ENCODE assay signal across 9 cellular contexts in the genomic region with DNA sequence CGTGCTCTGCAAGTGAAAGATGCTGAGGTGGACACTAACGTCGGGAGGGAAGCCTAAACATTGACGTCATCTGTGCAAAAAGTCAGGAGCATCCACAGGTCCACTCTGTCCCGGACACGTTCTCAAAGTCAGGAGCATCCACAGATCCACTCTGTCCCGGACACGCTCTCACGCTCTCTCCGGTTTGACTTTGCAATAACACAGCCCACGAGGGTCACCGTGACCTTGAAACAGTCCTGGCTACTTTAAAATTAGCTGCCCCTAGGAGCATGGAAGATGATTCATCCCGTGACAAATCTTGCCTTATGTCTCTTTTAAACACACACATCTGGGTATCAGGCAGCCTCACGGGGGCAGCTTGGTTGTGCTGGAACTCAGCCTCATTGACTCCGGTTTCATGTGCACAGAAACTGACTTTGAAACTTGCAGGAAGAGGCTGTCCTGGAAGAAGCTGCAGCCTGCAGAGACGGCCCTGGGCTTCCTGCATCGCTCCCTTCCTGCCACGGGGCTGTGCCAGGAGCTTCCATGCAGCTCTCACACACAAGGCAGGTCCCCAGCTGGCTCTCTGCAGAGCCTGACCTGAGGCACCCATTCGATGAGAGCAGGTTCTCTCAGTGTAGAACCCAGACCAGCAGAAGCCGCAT. TPM values are rescaled to one million over a fixed set of nuclear protein-coding genes. Genes with fewer than 3 reads are reported as not detected.
DNase-seq lines count a peak whose midpoint lies in the region; ATAC-seq and TF ChIP-seq lines count a peak whose summit lies in the region.
"Had no signal": no experiment of that assay in that cellular context is flagged by ENCODE, and none has a peak within 500 bp of the region (broad histone marks: within the 10 kb centered on the region; RNA-seq: fewer than 3 reads in every experiment).

No MANE protein-coding gene starts in this region.

- POLR2A ChIA-PET in AG04449 (lab: Yijun Ruan, JAX): interaction anchor here (0.6 to 1.4 kb wide), 4 partner anchors 22 to 99 kb away, joined by 3 to 10 read pairs (median 4); a partner anchor contains a TSS

- TF ChIP-seq CTCF in AG04449 (IDR thresholded peaks at IDR 0.05; ENCODE audit: insufficient read depth, low read length, missing control alignments): peak; percentile 28
- TF ChIP-seq CTCF in mesothelial cell of epicardium (IDR thresholded peaks at IDR 0.05; ENCODE audit: unreplicated experiment): no peak

- H3K4me1 Mint-ChIP-seq in mesothelial cell of epicardium: peaks cover 33% of the 10 kb centered on the region

- H3K36me3 Mint-ChIP-seq in mesothelial cell of epicardium: no peaks in the 10 kb centered on the region

- H3K9me3 Mint-ChIP-seq in mesothelial cell of epicardium: no peaks in the 10 kb centered on the region

- H3K27ac Mint-ChIP-seq in mesothelial cell of epicardium: peak overlapping the region; percentile 66

- H3K4me3 ChIP-seq in AG04449 (ENCODE audit: low read depth, low read length): peak overlapping the region; percentile 18; the same call in 1 of the 2 replicates

- ATAC-seq in HG02759 (IDR thresholded peaks at IDR 0.05; ENCODE audit: unreplicated experiment) (no peak), GM21423 (IDR thresholded peaks at IDR 0.05; ENCODE audit: unreplicated experiment) (no peak), HG03342 (IDR thresholded peaks at IDR 0.05; ENCODE audit: unreplicated experiment) (no peak)

- DNase-seq in AG04449 (ENCODE audit: low read depth, low spot score) (peak; percentile 66), NAMALWA (ENCODE audit: low spot score) (peak; percentile 10), epidermal melanocyte (ENCODE audit: insufficient read length, low spot score) (peak; percentile 90), mesothelial cell of epicardium (ENCODE audit: low spot score in 2 of 2, unreplicated experiment in 2 of 2) (peak in 1 of 2 experiments; percentile 21), NOMO-1 treated with DMSO at 0.1 percent for 48 hours (lab: John Stamatoyannopoulos, UW; ENCODE audit: unreplicated experiment) (no peak)
- DNase-seq: activated CD4-positive, CD25-positive, alpha-beta regulatory T cell treated with anti-CD3 and anti-CD28 coated beads, Interleukin-2, amount 50 U/mL, for 72 hours had no signal

- H3K27me3 Mint-ChIP-seq in mesothelial cell of epicardium (ENCODE audit: low read depth): no peaks in the 10 kb centered on the region

- H3K4me3 Mint-ChIP-seq in mesothelial cell of epicardium: no peak overlapping the region

- CTCF ChIA-PET in AG04449 (lab: Yijun Ruan, JAX): interaction anchor here (0.7 to 2.5 kb wide), 10 partner anchors 10 to 246 kb away, joined by 3 to 7 read pairs (median 4); no protein-coding TSS in a partner anchor

RNA-seq across cellular contexts. Expression of a gene that starts 18.1 kb away (rescaled TPM):
- total RNA-seq in mesothelial cell of epicardium: 302 to 315 TPM (median 305 TPM) in 3 replicates
